ENCODE assay signal across 1 cellular context in the genomic region with DNA sequence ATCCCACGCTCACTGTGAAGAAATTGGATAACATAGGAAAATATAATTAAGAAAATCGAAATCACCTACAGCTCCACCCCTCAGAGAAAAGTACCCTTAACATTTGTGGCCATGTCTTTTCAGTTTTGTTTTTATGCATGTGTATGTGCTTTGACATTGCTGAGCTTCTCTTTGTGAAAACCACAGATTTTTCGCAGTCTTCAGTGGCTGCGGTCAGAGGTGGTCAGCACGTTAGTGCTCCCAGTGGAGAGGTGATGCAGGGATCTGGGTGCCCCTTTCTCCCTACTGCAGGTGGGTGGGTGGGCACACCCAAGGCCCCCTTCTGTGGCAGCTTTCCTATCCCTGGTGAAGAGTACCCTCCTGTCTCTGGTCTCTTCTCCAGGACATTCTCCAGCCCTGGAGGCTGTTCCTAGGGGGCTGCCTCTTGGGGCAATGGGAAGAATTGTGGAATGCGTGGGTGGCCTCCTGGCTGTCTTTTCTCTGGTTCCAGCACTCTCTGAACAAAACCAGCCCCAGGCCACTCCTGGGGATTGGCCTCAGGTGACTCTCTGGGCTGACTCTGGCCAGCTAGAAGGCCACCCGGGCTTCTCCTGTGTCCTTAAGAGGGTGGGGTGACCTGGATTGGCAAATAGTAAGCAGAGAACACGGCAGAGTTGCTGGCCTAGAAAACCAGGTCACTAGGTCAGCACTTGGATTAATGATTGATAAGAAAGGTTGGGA.
A peak's percentile ranks its signal among the peaks of the same experiment; 100 is the strongest.
TF ChIP-seq lines count a peak whose summit lies in the region.

No MANE protein-coding gene starts in this region.

TF ChIP-seq in HepG2, 621 proteins besides CTCF, POLR2A, EP300 and RAD21 (continued from another document and continues in another):
- TF ChIP-seq, protein P1, sequence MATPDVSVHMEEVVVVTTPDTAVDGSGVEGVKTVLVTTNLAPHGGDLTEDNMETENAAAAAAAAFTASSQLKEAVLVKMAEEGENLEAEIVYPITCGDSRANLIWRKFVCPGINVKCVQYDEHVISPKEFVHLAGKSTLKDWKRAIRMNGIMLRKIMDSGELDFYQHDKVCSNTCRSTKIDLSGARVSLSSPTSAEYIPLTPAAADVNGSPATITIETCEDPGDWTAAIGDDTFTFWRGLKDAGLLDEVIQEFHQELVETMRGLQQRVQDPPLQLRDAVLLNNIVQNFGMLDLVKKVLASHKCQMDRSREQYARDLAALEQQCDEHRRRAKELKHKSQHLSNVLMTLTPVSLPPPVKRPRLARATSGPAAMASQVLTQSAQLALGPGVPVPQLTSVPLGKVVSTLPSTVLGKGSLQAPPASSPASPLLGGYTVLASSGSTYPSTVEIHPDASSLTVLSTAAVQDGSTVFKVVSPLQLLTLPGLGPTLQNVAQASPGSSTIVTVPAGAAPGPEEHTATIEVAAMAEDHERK (CRISPR knock-in tag; IDR thresholded peaks at IDR 0.05; ENCODE audit: low read depth) = no peak
- TF ChIP-seq CENPT (CRISPR knock-in tag; IDR thresholded peaks at IDR 0.05; ENCODE audit: low read depth) (no peak), ZC3H13 (CRISPR knock-in tag; IDR thresholded peaks at IDR 0.05) (no peak), ZNF432 (CRISPR knock-in tag; IDR thresholded peaks at IDR 0.05; ENCODE audit: borderline replicate concordance) (no peak), ZFP41 (CRISPR knock-in tag; IDR thresholded peaks at IDR 0.05; ENCODE audit: borderline replicate concordance) (no peak), ZNF101 (CRISPR knock-in tag; IDR thresholded peaks at IDR 0.05; ENCODE audit: borderline replicate concordance, low read depth) (no peak), ISL2 (CRISPR knock-in tag; IDR thresholded peaks at IDR 0.05) (0 out of 2 replicates have a peak, but pooled peaks have one; percentile 44), CBFB (CRISPR knock-in tag; IDR thresholded peaks at IDR 0.05) (no peak), MXD4 (CRISPR knock-in tag; IDR thresholded peaks at IDR 0.05) (no peak), TBL1XR1 (IDR thresholded peaks at IDR 0.05; ENCODE audit: borderline replicate concordance, low read length, partially characterized antibody) (peak; percentile 95), MEIS1 (CRISPR knock-in tag; IDR thresholded peaks at IDR 0.05; ENCODE audit: borderline replicate concordance) (0 out of 2 replicates have a peak, but pooled peaks have one; percentile 19), RFXANK (CRISPR knock-in tag; IDR thresholded peaks at IDR 0.05) (no peak), PLRG1 (conservative IDR thresholded peaks at IDR 0.05) (no peak), ZFP36L1 (CRISPR knock-in tag; IDR thresholded peaks at IDR 0.05) (peak; percentile 66; the same call in 1 of the 2 replicates), HDAC6 (IDR thresholded peaks at IDR 0.05; ENCODE audit: low read depth, low read length) (no peak), ZNF598 (CRISPR knock-in tag; IDR thresholded peaks at IDR 0.05; ENCODE audit: borderline replicate concordance) (no peak), FIP1L1 (IDR thresholded peaks at IDR 0.05; ENCODE audit: borderline replicate concordance, insufficient read depth, low read depth, low read length) (no peak), XBP1 (CRISPR knock-in tag; IDR thresholded peaks at IDR 0.05) (no peak), ZNF543 (CRISPR knock-in tag; IDR thresholded peaks at IDR 0.05) (no peak), SMARCE1 (IDR thresholded peaks at IDR 0.05; ENCODE audit: borderline replicate concordance) (no peak), ZNF672 (CRISPR knock-in tag; IDR thresholded peaks at IDR 0.05) (no peak), ATRX (CRISPR knock-in tag; IDR thresholded peaks at IDR 0.05; ENCODE audit: borderline replicate concordance) (no peak), TCF7 (IDR thresholded peaks at IDR 0.05; ENCODE audit: low read depth) (0 out of 2 replicates have a peak, but pooled peaks have one; percentile 23), SMAD1 (CRISPR knock-in tag; IDR thresholded peaks at IDR 0.05; ENCODE audit: borderline replicate concordance, low read depth) (no peak; the same call in 1 of the 2 replicates), SIX1 (CRISPR knock-in tag; IDR thresholded peaks at IDR 0.05; ENCODE audit: borderline replicate concordance) (0 out of 2 replicates have a peak, but pooled peaks have one; percentile 44), ZNF552 (CRISPR knock-in tag; IDR thresholded peaks at IDR 0.05; ENCODE audit: borderline replicate concordance) (no peak; the same call in 1 of the 2 replicates), KMT2B (CRISPR knock-in tag; IDR thresholded peaks at IDR 0.05) (no peak), FOSL1 (CRISPR knock-in tag; IDR thresholded peaks at IDR 0.05; ENCODE audit: borderline replicate concordance) (no peak), ZFY (CRISPR knock-in tag; IDR thresholded peaks at IDR 0.05) (peak; percentile 55), TCF7L2 (IDR thresholded peaks at IDR 0.05; ENCODE audit: low read depth, low read length) (no peak), FOXM1 (CRISPR knock-in tag; IDR thresholded peaks at IDR 0.05) (no peak)
- TF ChIP-seq, protein P2, sequence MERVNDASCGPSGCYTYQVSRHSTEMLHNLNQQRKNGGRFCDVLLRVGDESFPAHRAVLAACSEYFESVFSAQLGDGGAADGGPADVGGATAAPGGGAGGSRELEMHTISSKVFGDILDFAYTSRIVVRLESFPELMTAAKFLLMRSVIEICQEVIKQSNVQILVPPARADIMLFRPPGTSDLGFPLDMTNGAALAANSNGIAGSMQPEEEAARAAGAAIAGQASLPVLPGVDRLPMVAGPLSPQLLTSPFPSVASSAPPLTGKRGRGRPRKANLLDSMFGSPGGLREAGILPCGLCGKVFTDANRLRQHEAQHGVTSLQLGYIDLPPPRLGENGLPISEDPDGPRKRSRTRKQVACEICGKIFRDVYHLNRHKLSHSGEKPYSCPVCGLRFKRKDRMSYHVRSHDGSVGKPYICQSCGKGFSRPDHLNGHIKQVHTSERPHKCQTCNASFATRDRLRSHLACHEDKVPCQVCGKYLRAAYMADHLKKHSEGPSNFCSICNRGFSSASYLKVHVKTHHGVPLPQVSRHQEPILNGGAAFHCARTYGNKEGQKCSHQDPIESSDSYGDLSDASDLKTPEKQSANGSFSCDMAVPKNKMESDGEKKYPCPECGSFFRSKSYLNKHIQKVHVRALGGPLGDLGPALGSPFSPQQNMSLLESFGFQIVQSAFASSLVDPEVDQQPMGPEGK (CRISPR knock-in tag; IDR thresholded peaks at IDR 0.05) = peak; percentile 56; the same call in 1 of the 2 replicates
- TF ChIP-seq, protein P3, sequence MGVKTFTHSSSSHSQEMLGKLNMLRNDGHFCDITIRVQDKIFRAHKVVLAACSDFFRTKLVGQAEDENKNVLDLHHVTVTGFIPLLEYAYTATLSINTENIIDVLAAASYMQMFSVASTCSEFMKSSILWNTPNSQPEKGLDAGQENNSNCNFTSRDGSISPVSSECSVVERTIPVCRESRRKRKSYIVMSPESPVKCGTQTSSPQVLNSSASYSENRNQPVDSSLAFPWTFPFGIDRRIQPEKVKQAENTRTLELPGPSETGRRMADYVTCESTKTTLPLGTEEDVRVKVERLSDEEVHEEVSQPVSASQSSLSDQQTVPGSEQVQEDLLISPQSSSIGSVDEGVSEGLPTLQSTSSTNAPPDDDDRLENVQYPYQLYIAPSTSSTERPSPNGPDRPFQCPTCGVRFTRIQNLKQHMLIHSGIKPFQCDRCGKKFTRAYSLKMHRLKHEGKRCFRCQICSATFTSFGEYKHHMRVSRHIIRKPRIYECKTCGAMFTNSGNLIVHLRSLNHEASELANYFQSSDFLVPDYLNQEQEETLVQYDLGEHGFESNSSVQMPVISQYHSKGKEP (CRISPR knock-in tag; IDR thresholded peaks at IDR 0.05) = no peak
- TF ChIP-seq, protein P4, sequence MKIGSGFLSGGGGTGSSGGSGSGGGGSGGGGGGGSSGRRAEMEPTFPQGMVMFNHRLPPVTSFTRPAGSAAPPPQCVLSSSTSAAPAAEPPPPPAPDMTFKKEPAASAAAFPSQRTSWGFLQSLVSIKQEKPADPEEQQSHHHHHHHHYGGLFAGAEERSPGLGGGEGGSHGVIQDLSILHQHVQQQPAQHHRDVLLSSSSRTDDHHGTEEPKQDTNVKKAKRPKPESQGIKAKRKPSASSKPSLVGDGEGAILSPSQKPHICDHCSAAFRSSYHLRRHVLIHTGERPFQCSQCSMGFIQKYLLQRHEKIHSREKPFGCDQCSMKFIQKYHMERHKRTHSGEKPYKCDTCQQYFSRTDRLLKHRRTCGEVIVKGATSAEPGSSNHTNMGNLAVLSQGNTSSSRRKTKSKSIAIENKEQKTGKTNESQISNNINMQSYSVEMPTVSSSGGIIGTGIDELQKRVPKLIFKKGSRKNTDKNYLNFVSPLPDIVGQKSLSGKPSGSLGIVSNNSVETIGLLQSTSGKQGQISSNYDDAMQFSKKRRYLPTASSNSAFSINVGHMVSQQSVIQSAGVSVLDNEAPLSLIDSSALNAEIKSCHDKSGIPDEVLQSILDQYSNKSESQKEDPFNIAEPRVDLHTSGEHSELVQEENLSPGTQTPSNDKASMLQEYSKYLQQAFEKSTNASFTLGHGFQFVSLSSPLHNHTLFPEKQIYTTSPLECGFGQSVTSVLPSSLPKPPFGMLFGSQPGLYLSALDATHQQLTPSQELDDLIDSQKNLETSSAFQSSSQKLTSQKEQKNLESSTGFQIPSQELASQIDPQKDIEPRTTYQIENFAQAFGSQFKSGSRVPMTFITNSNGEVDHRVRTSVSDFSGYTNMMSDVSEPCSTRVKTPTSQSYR (CRISPR knock-in tag; IDR thresholded peaks at IDR 0.05; ENCODE audit: borderline replicate concordance) = no peak
- TF ChIP-seq, protein P5, sequence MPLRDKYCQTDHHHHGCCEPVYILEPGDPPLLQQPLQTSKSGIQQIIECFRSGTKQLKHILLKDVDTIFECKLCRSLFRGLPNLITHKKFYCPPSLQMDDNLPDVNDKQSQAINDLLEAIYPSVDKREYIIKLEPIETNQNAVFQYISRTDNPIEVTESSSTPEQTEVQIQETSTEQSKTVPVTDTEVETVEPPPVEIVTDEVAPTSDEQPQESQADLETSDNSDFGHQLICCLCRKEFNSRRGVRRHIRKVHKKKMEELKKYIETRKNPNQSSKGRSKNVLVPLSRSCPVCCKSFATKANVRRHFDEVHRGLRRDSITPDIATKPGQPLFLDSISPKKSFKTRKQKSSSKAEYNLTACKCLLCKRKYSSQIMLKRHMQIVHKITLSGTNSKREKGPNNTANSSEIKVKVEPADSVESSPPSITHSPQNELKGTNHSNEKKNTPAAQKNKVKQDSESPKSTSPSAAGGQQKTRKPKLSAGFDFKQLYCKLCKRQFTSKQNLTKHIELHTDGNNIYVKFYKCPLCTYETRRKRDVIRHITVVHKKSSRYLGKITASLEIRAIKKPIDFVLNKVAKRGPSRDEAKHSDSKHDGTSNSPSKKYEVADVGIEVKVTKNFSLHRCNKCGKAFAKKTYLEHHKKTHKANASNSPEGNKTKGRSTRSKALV (CRISPR knock-in tag; IDR thresholded peaks at IDR 0.05) = 0 out of 2 replicates have a peak, but pooled peaks have one; percentile 45
- TF ChIP-seq, protein P6, sequence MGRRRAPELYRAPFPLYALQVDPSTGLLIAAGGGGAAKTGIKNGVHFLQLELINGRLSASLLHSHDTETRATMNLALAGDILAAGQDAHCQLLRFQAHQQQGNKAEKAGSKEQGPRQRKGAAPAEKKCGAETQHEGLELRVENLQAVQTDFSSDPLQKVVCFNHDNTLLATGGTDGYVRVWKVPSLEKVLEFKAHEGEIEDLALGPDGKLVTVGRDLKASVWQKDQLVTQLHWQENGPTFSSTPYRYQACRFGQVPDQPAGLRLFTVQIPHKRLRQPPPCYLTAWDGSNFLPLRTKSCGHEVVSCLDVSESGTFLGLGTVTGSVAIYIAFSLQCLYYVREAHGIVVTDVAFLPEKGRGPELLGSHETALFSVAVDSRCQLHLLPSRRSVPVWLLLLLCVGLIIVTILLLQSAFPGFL (CRISPR knock-in tag; IDR thresholded peaks at IDR 0.05) = no peak
- TF ChIP-seq, protein P7, sequence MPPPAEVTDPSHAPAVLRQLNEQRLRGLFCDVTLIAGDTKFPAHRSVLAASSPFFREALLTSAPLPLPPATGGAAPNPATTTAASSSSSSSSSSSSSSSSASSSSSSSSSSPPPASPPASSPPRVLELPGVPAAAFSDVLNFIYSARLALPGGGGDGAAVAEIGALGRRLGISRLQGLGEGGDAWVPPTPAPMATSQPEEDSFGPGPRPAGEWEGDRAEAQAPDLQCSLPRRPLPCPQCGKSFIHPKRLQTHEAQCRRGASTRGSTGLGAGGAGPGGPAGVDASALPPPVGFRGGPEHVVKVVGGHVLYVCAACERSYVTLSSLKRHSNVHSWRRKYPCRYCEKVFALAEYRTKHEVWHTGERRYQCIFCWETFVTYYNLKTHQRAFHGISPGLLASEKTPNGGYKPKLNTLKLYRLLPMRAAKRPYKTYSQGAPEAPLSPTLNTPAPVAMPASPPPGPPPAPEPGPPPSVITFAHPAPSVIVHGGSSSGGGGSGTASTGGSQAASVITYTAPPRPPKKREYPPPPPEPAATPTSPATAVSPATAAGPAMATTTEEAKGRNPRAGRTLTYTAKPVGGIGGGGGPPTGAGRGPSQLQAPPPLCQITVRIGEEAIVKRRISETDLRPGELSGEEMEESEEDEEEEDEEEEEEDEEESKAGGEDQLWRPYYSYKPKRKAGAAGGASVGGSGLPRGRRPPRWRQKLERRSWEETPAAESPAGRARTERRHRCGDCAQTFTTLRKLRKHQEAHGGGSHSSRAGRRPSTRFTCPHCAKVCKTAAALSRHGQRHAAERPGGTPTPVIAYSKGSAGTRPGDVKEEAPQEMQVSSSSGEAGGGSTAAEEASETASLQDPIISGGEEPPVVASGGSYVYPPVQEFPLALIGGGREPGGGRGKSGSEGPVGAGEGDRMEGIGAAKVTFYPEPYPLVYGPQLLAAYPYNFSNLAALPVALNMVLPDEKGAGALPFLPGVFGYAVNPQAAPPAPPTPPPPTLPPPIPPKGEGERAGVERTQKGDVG (CRISPR knock-in tag; IDR thresholded peaks at IDR 0.05; ENCODE audit: borderline replicate concordance) = no peak
- TF ChIP-seq, protein P8, sequence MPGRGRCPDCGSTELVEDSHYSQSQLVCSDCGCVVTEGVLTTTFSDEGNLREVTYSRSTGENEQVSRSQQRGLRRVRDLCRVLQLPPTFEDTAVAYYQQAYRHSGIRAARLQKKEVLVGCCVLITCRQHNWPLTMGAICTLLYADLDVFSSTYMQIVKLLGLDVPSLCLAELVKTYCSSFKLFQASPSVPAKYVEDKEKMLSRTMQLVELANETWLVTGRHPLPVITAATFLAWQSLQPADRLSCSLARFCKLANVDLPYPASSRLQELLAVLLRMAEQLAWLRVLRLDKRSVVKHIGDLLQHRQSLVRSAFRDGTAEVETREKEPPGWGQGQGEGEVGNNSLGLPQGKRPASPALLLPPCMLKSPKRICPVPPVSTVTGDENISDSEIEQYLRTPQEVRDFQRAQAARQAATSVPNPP (CRISPR knock-in tag; IDR thresholded peaks at IDR 0.05) = peak; percentile 70; the same call in 1 of the 2 replicates
- TF ChIP-seq, protein P9, sequence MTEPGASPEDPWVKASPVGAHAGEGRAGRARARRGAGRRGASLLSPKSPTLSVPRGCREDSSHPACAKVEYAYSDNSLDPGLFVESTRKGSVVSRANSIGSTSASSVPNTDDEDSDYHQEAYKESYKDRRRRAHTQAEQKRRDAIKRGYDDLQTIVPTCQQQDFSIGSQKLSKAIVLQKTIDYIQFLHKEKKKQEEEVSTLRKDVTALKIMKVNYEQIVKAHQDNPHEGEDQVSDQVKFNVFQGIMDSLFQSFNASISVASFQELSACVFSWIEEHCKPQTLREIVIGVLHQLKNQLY (CRISPR knock-in tag; IDR thresholded peaks at IDR 0.05) = no peak
